32 cellular contexts compared by ENCODE assay signal in the genomic region with DNA sequence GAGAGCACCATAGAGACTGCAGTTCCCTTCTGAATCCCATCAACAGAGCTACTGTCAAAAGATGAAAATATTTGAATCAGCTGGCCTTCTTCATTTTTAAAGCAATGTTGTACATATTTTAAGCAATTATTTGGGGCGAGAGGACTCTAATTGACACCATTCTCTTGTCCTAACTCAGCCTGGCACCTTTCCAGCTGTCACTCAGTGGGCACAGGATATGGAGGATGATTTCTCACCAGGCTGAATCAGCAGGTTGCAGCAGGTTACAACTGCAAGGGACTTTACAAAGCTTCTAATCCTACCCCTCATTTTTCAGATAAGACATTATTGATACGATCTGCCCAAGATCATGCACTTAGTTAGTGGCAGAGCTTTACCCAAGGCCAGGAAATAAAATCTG. TPM values are rescaled to one million over a fixed set of nuclear protein-coding genes. Genes with fewer than 3 reads are reported as not detected.
"Had no signal": no experiment of that assay in that cellular context is flagged by ENCODE, and none has a peak within 500 bp of the region (broad histone marks: within the 10 kb centered on the region; RNA-seq: fewer than 3 reads in every experiment).

No MANE protein-coding gene starts in this region.

- H3K27ac ChIP-seq: cardiac muscle cell, SJSA1 had no signal

- H3K36me3 ChIP-seq: cardiac muscle cell, SJSA1 had no signal

- H3K4me3 ChIP-seq: cardiac muscle cell, SJSA1 had no signal

- H3K4me1 ChIP-seq: SJSA1 had no signal

- H3K4me2 ChIP-seq: SK-N-SH had no signal

- ATAC-seq: activated CD8-positive, alpha-beta T cell treated with anti-CD3 and anti-CD28 coated beads for 36 hours; activated T-cell treated with anti-CD3 and anti-CD28 coated beads, Interleukin-2, amount 50 U/mL, for 72 hours; activated T-helper 17 cell treated with anti-CD3 and anti-CD28 coated beads, Interleukin-2, amount 50 U/mL, for 72 hours had no signal

- H3K9ac ChIP-seq: SK-N-SH had no signal

- FAIRE-seq: TTC549 had no signal

- H3K9me3 ChIP-seq: SJSA1, SK-N-SH had no signal

- DNase-seq: activated CD4-positive, alpha-beta T cell treated with anti-CD3 and anti-CD28 coated beads, Interleukin-2, amount 10 ng/mL, durations not matched to agents 24 days and 14 days; activated CD4-positive, alpha-beta T cell treated with anti-CD3 and anti-CD28 coated beads, Interleukin-2, amount 50 U/mL, for 4 hours; activated CD8-positive, alpha-beta T cell treated with anti-CD3 and anti-CD28 coated beads for 36 hours; activated effector memory CD4-positive, alpha-beta T cell treated with anti-CD3 and anti-CD28 coated beads, Interleukin-2, amount 50 U/mL, for 16 hours; activated naive CD4-positive, alpha-beta T cell; activated naive CD4-positive, alpha-beta T cell treated with anti-CD3 and anti-CD28 coated beads, Interleukin-2, amount 50 U/mL, for 16 hours; activated naive CD8-positive, alpha-beta T cell treated with anti-CD3 and anti-CD28 coated beads for 36 hours; activated T-cell treated with anti-CD3 and anti-CD28 coated beads, Interleukin-2, amount 50 U/mL, for 1 hour; activated T-cell treated with anti-CD3 and anti-CD28 coated beads, Interleukin-2, amount 50 U/mL, for 72 hours; amniotic stem cell; aorta; KG1; NCI-H1048; NCI-H146; NCI-H187; NCI-H2029 treated with DMSO at 0.1 percent for 48 hours; NCI-H2107; NCI-H226; NCI-H446 treated with DMSO at 0.1 percent for 48 hours; NCI-H524; NCI-H69; NCI-H82; SHP77; SK-N-SH had no signal

- H3K9me2 ChIP-seq: SK-N-SH had no signal

RNA-seq across cellular contexts. Expression of a gene that starts 11.9 kb away (rescaled TPM):
- total RNA-seq: activated CD4-positive, alpha-beta T cell treated with anti-CD3 and anti-CD28 coated beads, Interleukin-2, amount 10 ng/mL, durations not matched to agents 24 days and 14 days; activated CD8-positive, alpha-beta memory T cell treated with anti-CD3 and anti-CD28 coated beads for 36 hours; activated CD8-positive, alpha-beta T cell treated with anti-CD3 and anti-CD28 coated beads for 36 hours; activated naive CD8-positive, alpha-beta T cell treated with anti-CD3 and anti-CD28 coated beads for 36 hours; activated T-cell treated with anti-CD3 and anti-CD28 coated beads, Interleukin-2, amount 50 U/mL, for 72 hours; activated T-helper 17 cell treated with anti-CD3 and anti-CD28 coated beads, Interleukin-2, amount 50 U/mL, for 72 hours; chondrocyte; OCI-LY7; SJSA1 had no signal
- polyA plus RNA-seq: IgD-negative memory B cell had no signal
